In the genomic region with DNA sequence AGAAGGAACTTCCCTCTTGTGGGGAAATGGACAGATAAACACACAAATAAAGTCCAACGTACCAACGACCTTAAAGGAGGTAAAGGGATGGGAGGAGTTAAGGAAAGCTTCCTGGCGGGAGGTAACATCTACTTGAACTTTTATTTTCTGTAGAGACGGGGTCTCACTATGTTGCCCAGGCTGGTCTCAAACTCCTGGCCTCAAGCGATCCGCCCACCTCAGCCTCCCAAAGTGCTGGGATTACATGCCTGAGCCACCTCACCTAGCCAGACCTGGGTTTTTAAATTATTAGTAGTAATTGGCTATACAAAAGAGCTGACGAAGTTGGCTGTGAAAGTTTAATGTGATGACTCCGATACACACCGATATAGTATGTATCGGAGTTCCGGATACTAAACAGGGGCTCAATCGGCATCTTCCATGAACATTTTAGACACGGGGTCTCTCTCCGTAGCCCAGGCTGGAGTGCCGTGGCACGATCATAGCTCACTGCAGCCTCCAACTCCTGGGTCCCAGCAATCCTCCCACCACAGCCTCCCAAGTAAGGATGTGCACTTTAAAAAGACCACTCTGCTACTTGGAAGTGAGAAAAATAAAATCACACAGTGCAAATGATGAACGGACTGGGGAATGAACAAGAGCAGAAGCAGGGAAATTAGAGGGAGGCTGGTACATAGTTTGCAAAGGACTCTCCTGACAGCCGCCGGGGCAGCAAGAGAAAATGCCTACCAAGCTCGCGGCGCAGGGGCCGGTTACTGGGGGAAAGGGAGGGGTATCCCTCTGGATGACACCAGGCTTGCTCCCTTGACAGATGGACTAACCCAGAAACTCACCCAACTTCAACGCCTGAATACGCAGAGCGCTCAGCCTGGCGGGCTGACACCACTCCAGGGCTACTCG, we compare ENCODE assay signal across 8 cellular contexts. TPM values are rescaled to one million over a fixed set of nuclear protein-coding genes. Genes with fewer than 3 reads are reported as not detected.
DNase-seq lines count a peak whose midpoint lies in the region; ATAC-seq, FAIRE-seq and TF ChIP-seq lines count a peak whose summit lies in the region.

No MANE protein-coding gene starts in this region.

- intact Hi-C loops in left ventricle myocardium inferior (cut with micrococcal nuclease) (no loop called here), left cardiac atrium (cut with DNase I) (no loop called here), GM12878 (cut with micrococcal nuclease; ENCODE audit: unreplicated experiment) (loop anchor here (1.0 to 2.0 kb wide), 2 partner anchors 22 to 34 kb away; partner anchors contain the start of genes BAZ1B and TBL2)

- BruUV-seq in GM12878 (replicated peaks; lab: Mats Ljungman, UMichigan), result TSS peak; percentile 68

- H3K18ac ChIP-seq in mesenchymal stem cell (ENCODE audit: low read depth in 1 of 2, low read length in 2 of 2), result peak overlapping the region in 1 of 2 experiments; percentile 18

- H3K4me2 ChIP-seq in GM12878 (ENCODE audit: control insufficient read depth, insufficient read depth) (peak overlapping the region; percentile 72), mesenchymal stem cell (ENCODE audit: low read length, poor library complexity, severe bottlenecking) (peak overlapping the region; percentile 84)

- H3K27me3 ChIP-seq in left ventricle myocardium inferior (ENCODE audit: low read depth), result no peaks in the 10 kb centered on the region
- H3K27me3 ChIP-seq in GM12878 (replicated peaks in 1 of 2; ENCODE audit: control insufficient read depth in 2 of 2, insufficient read depth in 2 of 2, low read length in 1 of 2), result no peaks in the 10 kb centered on the region
- no peaks in the 10 kb centered on the region for H3K27me3 ChIP-seq in mesenchymal stem cell (ENCODE audit: control insufficient read depth in 1 of 2, insufficient read depth in 1 of 2, low read length in 2 of 2)

- ATAC-seq in left cardiac atrium (no peak), GM12878 (no peak), HG03520 (IDR thresholded peaks at IDR 0.05; ENCODE audit: unreplicated experiment) (no peak), HG03378 (IDR thresholded peaks at IDR 0.05; ENCODE audit: unreplicated experiment) (no peak)

- peak overlapping the region in 1 of 2 experiments; percentile 94 for H3K14ac ChIP-seq in mesenchymal stem cell (ENCODE audit: low read length in 2 of 2)

- no peak overlapping the region for H4K91ac ChIP-seq in mesenchymal stem cell (ENCODE audit: low read length)

- no peak overlapping the region for H2BK12ac ChIP-seq in mesenchymal stem cell (ENCODE audit: low read length in 2 of 2)

- H3K27ac ChIP-seq in left ventricle myocardium inferior (replicated peaks), result peak overlapping the region; percentile 100
- H3K27ac ChIP-seq in GM12878 (ENCODE audit: control insufficient read depth, insufficient read depth), result peak overlapping the region; percentile 97
- H3K27ac ChIP-seq in mesenchymal stem cell (ENCODE audit: low read length, poor library complexity, severe bottlenecking), result peak overlapping the region; percentile 75

- TF ChIP-seq POLR2A in GM12878 (IDR thresholded peaks at IDR 0.05; ENCODE audit: low read depth, low read length), result no peak

- peaks cover 5% of the 10 kb centered on the region for H3K79me1 ChIP-seq in mesenchymal stem cell (replicated peaks; ENCODE audit: low read length, poor library complexity, severe bottlenecking)

- H3K36me3 ChIP-seq in left ventricle myocardium inferior (peaks cover 33% of the 10 kb centered on the region), GM12878 (ENCODE audit: control insufficient read depth in 2 of 2, insufficient read depth in 2 of 2, low read length in 1 of 2) (peaks cover 0 to 2% of the 10 kb centered on the region in 2 experiments; a peak in 1 of 4 replicates), mesenchymal stem cell (ENCODE audit: control insufficient read depth in 1 of 2, insufficient read depth in 2 of 2, low read depth in 1 of 2, low read length in 2 of 2) (peaks cover 9 to 23% of the 10 kb centered on the region in 2 experiments)

- peak overlapping the region in 1 of 2 experiments; percentile 79 for H3K4ac ChIP-seq in mesenchymal stem cell (ENCODE audit: low read depth in 1 of 2, low read length in 2 of 2)

- H2BK120ac ChIP-seq in mesenchymal stem cell (ENCODE audit: low read depth, low read length), result no peak overlapping the region

- no peak for TF ChIP-seq RAD21 in GM12878 (IDR thresholded peaks at IDR 0.05; ENCODE audit: insufficient read depth, low read depth, low read length)

- H3K4me3 ChIP-seq in left ventricle myocardium inferior (peak overlapping the region; percentile 77), GM12878 (peak overlapping the region; percentile 98), mesenchymal stem cell (ENCODE audit: insufficient read depth in 1 of 2, low read depth in 1 of 2, low read length in 2 of 2) (peak overlapping the region; percentile 96 to 99)

- no peaks in the 10 kb centered on the region for H4K20me1 ChIP-seq in GM12878 (ENCODE audit: control insufficient read depth, insufficient read depth)

- RAD21 ChIA-PET in GM12878 (lab: Charles Lee; ENCODE audit: unreplicated experiment), result interaction anchor here (1.1 to 4.1 kb wide), 6 partner anchors 9 to 35 kb away, joined by 3 to 21 read pairs (median 4); partner anchors contain the start of genes BAZ1B and TBL2

- H3K23ac ChIP-seq in mesenchymal stem cell (ENCODE audit: low read length in 2 of 2), result no peak overlapping the region

- H2AFZ ChIP-seq in GM12878 (ENCODE audit: control insufficient read depth, low read depth, low read length) (peak overlapping the region; percentile 37; the same call in 1 of the 2 replicates), mesenchymal stem cell (ENCODE audit: low read depth, low read length) (no peak overlapping the region)

- TF ChIP-seq EP300 in GM12878 (IDR thresholded peaks at IDR 0.05; ENCODE audit: borderline replicate concordance in 1 of 2, control insufficient read depth in 1 of 2, low read depth in 2 of 2, low read length in 2 of 2), result no peak

- no peak overlapping the region for H2AK5ac ChIP-seq in mesenchymal stem cell (ENCODE audit: low read length, severe bottlenecking)

- H2BK5ac ChIP-seq in mesenchymal stem cell (ENCODE audit: low read depth, low read length, poor library complexity, severe bottlenecking), result no peak overlapping the region

- no peak overlapping the region for H4K8ac ChIP-seq in mesenchymal stem cell (ENCODE audit: low read length)

- H3K4me1 ChIP-seq in left ventricle myocardium inferior (peaks cover 50% of the 10 kb centered on the region), GM12878 (ENCODE audit: control insufficient read depth, insufficient read depth, low read length) (peaks cover 18% of the 10 kb centered on the region), mesenchymal stem cell (ENCODE audit: control insufficient read depth, insufficient read depth, low read depth, low read length) (peaks cover 20% of the 10 kb centered on the region)

- SMC1A ChIA-PET in GM12878 (lab: Charles Lee; ENCODE audit: uncharacterized antibody, unreplicated experiment), result interaction anchor here (1.1 to 1.5 kb wide), 3 partner anchors 10 to 36 kb away, joined by 3 to 5 read pairs (median 4); no protein-coding TSS in a partner anchor

- H3K9ac ChIP-seq in GM12878 (ENCODE audit: control insufficient read depth, insufficient read depth, low read length), result peak overlapping the region; percentile 91
- H3K9ac ChIP-seq in mesenchymal stem cell (ENCODE audit: low read length), result peak overlapping the region; percentile 95

- CTCF ChIA-PET in GM12878 (lab: Yijun Ruan, JAX), result interaction anchor here (1.5 to 1.8 kb wide), 2 partner anchors 31 to 35 kb away, joined by 4 to 8 read pairs; partner anchors contain the start of gene BAZ1B

- WGBS in GM12878 (ENCODE audit: insufficient coverage, insufficient replicate concordance, low lambda C conversion rate, missing lambda C conversion rate), result 14% methylated on average over 28 of the region's 28 CpGs
- WGBS in mesenchymal stem cell, result 42% methylated on average over 23 of the region's 28 CpGs

- peaks cover 37% of the 10 kb centered on the region for H3K79me2 ChIP-seq in GM12878 (ENCODE audit: control insufficient read depth, insufficient read depth, low read length)

- TF ChIP-seq CTCF in left ventricle myocardium inferior (IDR thresholded peaks at IDR 0.05; ENCODE audit: borderline replicate concordance) (no peak), GM12878 (IDR thresholded peaks at IDR 0.05 in 2 of 3, conservative IDR thresholded peaks at IDR 0.05 in 1 of 3; ENCODE audit: control insufficient read depth in 2 of 3, extremely low read depth in 1 of 3, insufficient read depth in 1 of 3, low read depth in 3 of 3, low read length in 3 of 3) (no peak), GM20000 (IDR thresholded peaks at IDR 0.05; ENCODE audit: extremely low read depth, missing control alignments) (no peak)

- POLR2A ChIA-PET in GM12878 (lab: Charles Lee), result interaction anchor here (0.6 to 3.7 kb wide), 6 partner anchors 9 to 38 kb away, joined by 3 to 41 read pairs (median 4); partner anchors contain the start of genes BAZ1B and TBL2

- FAIRE-seq in GM12878 (lab: Jason Lieb, UNC), result no peak

- in situ Hi-C loops in GM12878 (cut with MboI), result no loop called here

- peak overlapping the region; percentile 54 for H2BK15ac ChIP-seq in mesenchymal stem cell (ENCODE audit: low read depth, poor library complexity, severe bottlenecking)

- DNase-seq in left ventricle myocardium inferior (no peak), left cardiac atrium (no peak), GM12878 (ENCODE audit: low read depth, low spot score) (no peak), mesenchymal stem cell (no peak), nucleus accumbens (lab: John Stamatoyannopoulos, UW) (no peak), GM20000 (ENCODE audit: low spot score) (no peak)

- H3K9me3 ChIP-seq in left ventricle myocardium inferior (replicated peaks), result no peaks in the 10 kb centered on the region
- no peaks in the 10 kb centered on the region for H3K9me3 ChIP-seq in GM12878 (replicated peaks; ENCODE audit: control insufficient read depth, insufficient read depth, low read length)
- no peaks in the 10 kb centered on the region for H3K9me3 ChIP-seq in mesenchymal stem cell (ENCODE audit: control insufficient read depth, low read length)

RNA-seq across cellular contexts. Expression of gene BCL7B, which starts 1.0 kb away (rescaled TPM):
- total RNA-seq in left ventricle myocardium inferior (82.9 TPM), left cardiac atrium (10 to 100 TPM; 60.7 to 73.0 TPM), GM12878 (2014; rRNA removed) (20.7 and 24.2 TPM in 2 replicates), GM12878 (2014; rRNA removed; fragmentation: Illumina TruSeq; extraction: Trizol) (22.7 and 23.0 TPM in 2 replicates), GM12878 (2021) (49.4 and 60.9 TPM in 2 replicates)
- 7.6 and 8.2 TPM in 2 replicates for total RNA-seq in GM12878 (2013; cell fraction: nucleolus; rRNA removed)
- 19.8 TPM for polyA plus RNA-seq in GM12878 (2011; ENCODE audit: low read depth)
- polyA plus RNA-seq in GM12878 (2011; rRNA removed) (39.3 and 54.1 TPM in 2 replicates), GM12878 (2014; fragmentation: Illumina TruSeq; extraction: Trizol) (31.6 and 46.3 TPM in 2 replicates), GM12878 (2014; fragmentation: Nextera tagmentation; extraction: Ambion mirVana) (10 to 100 TPM; 10.9 to 21.2 TPM), GM12878 (2014; rRNA removed) (61.3 and 66.0 TPM in 2 replicates), GM12878 (2016; fragmentation: Nextera tagmentation; extraction: Ambion mirVana) (10 to 100 TPM; 61.7 to 61.8 TPM)
- polyA plus RNA-seq in GM12878 (2011; cell fraction: cytosol; rRNA removed), result 52.4 and 73.8 TPM in 2 replicates
- 29.2 and 29.8 TPM in 2 replicates for polyA plus RNA-seq in GM12878 (2011; cell fraction: nucleus; rRNA removed)
- 30.3 and 61.8 TPM in 2 replicates for polyA plus RNA-seq in GM12878 (2012)
- polyA minus RNA-seq in GM12878 (2011; rRNA and poly(A)+ RNA removed), result 28.9 and 45.5 TPM in 2 replicates
- polyA minus RNA-seq in GM12878 (2011; cell fraction: cytosol; rRNA and poly(A)+ RNA removed), result 25.5 and 36.7 TPM in 2 replicates
- 11.1 and 19.8 TPM in 2 replicates for polyA minus RNA-seq in GM12878 (2011; cell fraction: nucleus; rRNA and poly(A)+ RNA removed)
- polyA plus RNA-seq in mesenchymal stem cell (2013, experiment 1 of 2), result 57.6 TPM
- 56.4 TPM for polyA plus RNA-seq in mesenchymal stem cell (2013, experiment 2 of 2)

RNA-seq across cellular contexts. Expression of gene TBL2, which starts 21.9 kb away (rescaled TPM):
- total RNA-seq in left ventricle myocardium inferior (9.6 TPM), left cardiac atrium (10 to 100 TPM; 14.3 to 24.8 TPM), GM12878 (2014; rRNA removed) (33.3 and 35.3 TPM in 2 replicates), GM12878 (2014; rRNA removed; fragmentation: Illumina TruSeq; extraction: Trizol) (16.6 and 19.0 TPM in 2 replicates), GM12878 (2021) (28.7 and 31.7 TPM in 2 replicates)
- total RNA-seq in GM12878 (2013; cell fraction: nucleolus; rRNA removed), result 63.3 and 70.1 TPM in 2 replicates
- 13.7 TPM for polyA plus RNA-seq in GM12878 (2011; ENCODE audit: low read depth)
- polyA plus RNA-seq in GM12878 (2011; rRNA removed) (11.0 and 21.7 TPM in 2 replicates), GM12878 (2014; fragmentation: Illumina TruSeq; extraction: Trizol) (11.6 and 15.3 TPM in 2 replicates), GM12878 (2014; fragmentation: Nextera tagmentation; extraction: Ambion mirVana) (1 to 10 TPM; 1.1 to 2.8 TPM), GM12878 (2014; rRNA removed) (28.9 and 35.1 TPM in 2 replicates), GM12878 (2016; fragmentation: Nextera tagmentation; extraction: Ambion mirVana) (10 to 100 TPM; 40.3 to 49.7 TPM)
- polyA plus RNA-seq in GM12878 (2011; cell fraction: cytosol; rRNA removed), result 31.5 and 34.7 TPM in 2 replicates
- polyA plus RNA-seq in GM12878 (2011; cell fraction: nucleus; rRNA removed), result 25.0 and 32.1 TPM in 2 replicates
- polyA plus RNA-seq in GM12878 (2012), result 23.1 and 24.4 TPM in 2 replicates
- 38.1 and 53.6 TPM in 2 replicates for polyA minus RNA-seq in GM12878 (2011; rRNA and poly(A)+ RNA removed)
- polyA minus RNA-seq in GM12878 (2011; cell fraction: cytosol; rRNA and poly(A)+ RNA removed), result 18.9 and 22.6 TPM in 2 replicates
- 14.0 and 29.2 TPM in 2 replicates for polyA minus RNA-seq in GM12878 (2011; cell fraction: nucleus; rRNA and poly(A)+ RNA removed)
- 39.1 TPM for polyA plus RNA-seq in mesenchymal stem cell (2013, experiment 1 of 2)
- polyA plus RNA-seq in mesenchymal stem cell (2013, experiment 2 of 2), result 42.0 TPM

RNA-seq across cellular contexts. Expression of gene BAZ1B, which starts 34.4 kb away (rescaled TPM):
- total RNA-seq in left ventricle myocardium inferior (38.9 TPM), left cardiac atrium (10 to 100 TPM; 40.6 to 44.4 TPM), GM12878 (2014; rRNA removed) (50.3 and 50.4 TPM in 2 replicates), GM12878 (2014; rRNA removed; fragmentation: Illumina TruSeq; extraction: Trizol) (77.0 and 77.4 TPM in 2 replicates), GM12878 (2021) (64.5 and 68.2 TPM in 2 replicates)
- 79.5 and 82.3 TPM in 2 replicates for total RNA-seq in GM12878 (2013; cell fraction: nucleolus; rRNA removed)
- polyA plus RNA-seq in GM12878 (2011; ENCODE audit: low read depth), result 20.1 TPM
- polyA plus RNA-seq in GM12878 (2011; rRNA removed) (33.8 and 39.6 TPM in 2 replicates), GM12878 (2014; fragmentation: Illumina TruSeq; extraction: Trizol) (73.8 and 82.0 TPM in 2 replicates), GM12878 (2014; fragmentation: Nextera tagmentation; extraction: Ambion mirVana) (10 to 100 TPM; 14.0 to 20.3 TPM), GM12878 (2014; rRNA removed) (38.6 and 39.1 TPM in 2 replicates), GM12878 (2016; fragmentation: Nextera tagmentation; extraction: Ambion mirVana) (10 to 100 TPM; 19.4 to 31.9 TPM)
- polyA plus RNA-seq in GM12878 (2011; cell fraction: cytosol; rRNA removed), result 23.0 and 24.0 TPM in 2 replicates
- 21.5 and 34.1 TPM in 2 replicates for polyA plus RNA-seq in GM12878 (2011; cell fraction: nucleus; rRNA removed)
- polyA plus RNA-seq in GM12878 (2012), result 29.6 and 30.1 TPM in 2 replicates
- 46.8 and 48.2 TPM in 2 replicates for polyA minus RNA-seq in GM12878 (2011; rRNA and poly(A)+ RNA removed)
- polyA minus RNA-seq in GM12878 (2011; cell fraction: cytosol; rRNA and poly(A)+ RNA removed), result 21.5 and 29.3 TPM in 2 replicates
- polyA minus RNA-seq in GM12878 (2011; cell fraction: nucleus; rRNA and poly(A)+ RNA removed), result 13.4 and 22.1 TPM in 2 replicates
- polyA plus RNA-seq in mesenchymal stem cell (2013, experiment 1 of 2), result 38.8 TPM
- 37.5 TPM for polyA plus RNA-seq in mesenchymal stem cell (2013, experiment 2 of 2)
